In the genomic region with DNA sequence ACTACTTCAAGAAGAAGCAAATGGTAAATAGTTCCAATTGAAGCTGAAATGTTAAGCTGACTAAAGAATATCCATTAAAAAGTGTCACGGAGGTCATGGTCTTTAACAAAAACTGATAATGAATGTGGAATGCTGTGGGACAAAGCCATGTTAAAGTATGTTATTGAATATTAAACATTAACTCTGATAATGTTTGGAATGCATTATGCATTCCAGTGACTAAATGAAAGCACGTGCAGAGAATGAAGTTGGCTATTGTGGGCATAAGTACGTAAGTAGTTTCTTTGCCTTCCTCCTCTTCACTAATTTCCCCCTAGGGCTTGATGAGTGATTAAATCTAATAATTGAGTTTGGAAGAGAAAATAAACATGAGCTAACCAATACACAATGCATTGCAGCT, we compare ENCODE assay signal across 18 cellular contexts.
A peak's percentile ranks its signal among the peaks of the same experiment; 100 is the strongest.
DNase-seq lines count a peak whose midpoint lies in the region; ATAC-seq, FAIRE-seq and TF ChIP-seq lines count a peak whose summit lies in the region.
"Had no signal": no experiment of that assay in that cellular context is flagged by ENCODE, and none has a peak within 500 bp of the region (broad histone marks: within the 10 kb centered on the region; RNA-seq: fewer than 3 reads in every experiment).

No MANE protein-coding gene starts in this region.

- H3K27ac ChIP-seq in left lung = no peak overlapping the region
- H3K27ac ChIP-seq: 22Rv1, A549, BLaER1, GM23248 had no signal

- TF ChIP-seq CTCF in left lung (IDR thresholded peaks at IDR 0.05) = no peak
- TF ChIP-seq CTCF in retinal pigment epithelial cell (conservative IDR thresholded peaks at IDR 0.05; ENCODE audit: low read depth, low read length) = no peak

- FAIRE-seq in GM19239 (lab: Jason Lieb, UNC) = no peak
- FAIRE-seq: A549, G401.6, GM12891, GM18507 had no signal

- no peak overlapping the region for H3K4me3 ChIP-seq in left lung
- H3K4me3 ChIP-seq in retinal pigment epithelial cell (ENCODE audit: low read length) = no peak overlapping the region
- H3K4me3 ChIP-seq: A549, BLaER1, GM23248, HAP-1 had no signal

- H3K9me3 ChIP-seq in left lung = peaks cover 0 to 4% of the 10 kb centered on the region in 2 donors
- H3K9me3 ChIP-seq: A549, HAP-1 had no signal

- no peaks in the 10 kb centered on the region for H3K4me1 ChIP-seq in left lung
- H3K4me1 ChIP-seq: A549, BLaER1, HAP-1 had no signal

- peak; percentile 41 for DNase-seq in ACHN
- DNase-seq in glomerular visceral epithelial cell (ENCODE audit: extremely low spot score) = peak; percentile 53
- DNase-seq in left lung = no peak
- peak; percentile 2 for DNase-seq in retinal pigment epithelial cell (ENCODE audit: low read depth)
- DNase-seq in GM19239 (ENCODE audit: insufficient read length, low spot score) = no peak
- DNase-seq in sciatic nerve (ENCODE audit: low spot score) = no peak
- DNase-seq: CD8-positive, alpha-beta T cell; DMS 273 treated with DMSO at 0.1 percent for 48 hours; GM23248; KG1 had no signal

- intact Hi-C loops in left lung (cut with DNase I) = no loop called here
- intact Hi-C loops in sciatic nerve (cut with DNase I) = no loop called here

- no peaks in the 10 kb centered on the region for H3K36me3 ChIP-seq in left lung
- H3K36me3 ChIP-seq: BLaER1, HAP-1 had no signal

- ATAC-seq in left lung = peak; percentile 33
- ATAC-seq in GM21447 (IDR thresholded peaks at IDR 0.05; ENCODE audit: unreplicated experiment) = no peak
- no peak for ATAC-seq in sciatic nerve
- ATAC-seq: A549; CD8-positive, alpha-beta T cell had no signal

- H3K27me3 ChIP-seq in left lung = no peaks in the 10 kb centered on the region
- H3K27me3 ChIP-seq: BLaER1 had no signal

- in situ Hi-C loops in ACHN (cut with HindIII; ENCODE audit: low pct_ligation_motif_present, low pct_unique_long_range_greater_than_20kb, low sequenced_read_pairs) = no loop called here

Comparison
In these comparisons a context has a peak if more than half of its experiments do, and no peak if none do; other contexts are left out.
1. DNase-seq: peak in ACHN (single experiment), glomerular visceral epithelial cell (single experiment) and retinal pigment epithelial cell (single experiment); none in left lung (0 of 2), GM19239 (single experiment) and sciatic nerve (single experiment).